Comparison of ENCODE assay signal across 1 cellular context in the genomic region with DNA sequence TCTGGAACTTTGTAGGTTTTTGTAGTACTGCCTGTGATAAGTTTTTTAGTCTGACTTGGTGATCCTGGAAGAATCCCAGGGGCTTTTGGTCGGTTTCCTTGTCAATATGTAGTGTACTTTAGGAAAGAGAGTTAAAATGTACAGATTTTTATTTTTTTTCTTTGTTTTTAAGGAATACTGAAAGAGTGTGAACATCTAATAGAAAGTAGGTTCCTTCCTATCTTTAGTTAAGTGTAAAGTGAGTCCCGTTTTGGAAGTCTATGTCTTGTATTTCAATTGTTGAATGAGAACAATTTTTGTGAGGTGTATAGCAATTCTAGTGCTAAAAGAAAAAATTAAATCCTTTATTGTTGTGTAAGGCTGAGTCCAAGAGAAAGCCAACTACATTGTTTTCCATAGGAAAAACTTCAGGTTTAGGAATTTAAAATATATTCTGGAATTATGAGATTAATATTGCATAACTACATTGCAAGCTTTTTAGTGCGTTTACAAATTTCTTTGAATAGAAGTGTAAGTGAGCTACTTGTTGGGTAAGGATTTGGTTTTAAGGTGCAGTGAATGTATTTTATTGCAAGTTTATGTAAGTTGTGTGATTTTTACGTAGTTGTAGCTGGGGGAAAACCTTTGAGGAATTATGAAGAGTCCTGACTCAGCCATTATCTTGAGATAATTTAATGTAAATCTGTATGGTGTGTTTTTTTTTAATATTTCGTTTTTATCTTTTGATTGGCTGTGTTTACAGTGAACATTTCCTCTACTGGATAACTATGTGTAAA.
TF ChIP-seq lines count a peak whose summit lies in the region.

No MANE protein-coding gene starts in this region.

TF ChIP-seq in K562, 482 proteins besides CTCF, POLR2A, EP300 and RAD21 (continued from another document):
- TF ChIP-seq, protein P1, sequence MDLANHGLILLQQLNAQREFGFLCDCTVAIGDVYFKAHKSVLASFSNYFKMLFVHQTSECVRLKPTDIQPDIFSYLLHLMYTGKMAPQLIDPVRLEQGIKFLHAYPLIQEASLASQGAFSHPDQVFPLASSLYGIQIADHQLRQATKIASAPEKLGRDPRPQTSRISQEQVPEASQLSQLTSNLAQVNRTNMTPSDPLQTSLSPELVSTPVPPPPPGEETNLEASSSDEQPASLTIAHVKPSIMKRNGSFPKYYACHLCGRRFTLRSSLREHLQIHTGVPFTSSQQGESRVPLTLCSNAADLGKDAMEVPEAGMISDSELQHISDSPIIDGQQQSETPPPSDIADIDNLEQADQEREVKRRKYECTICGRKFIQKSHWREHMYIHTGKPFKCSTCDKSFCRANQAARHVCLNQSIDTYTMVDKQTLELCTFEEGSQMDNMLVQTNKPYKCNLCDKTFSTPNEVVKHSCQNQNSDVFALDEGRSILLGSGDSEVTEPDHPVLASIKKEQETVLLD (IDR thresholded peaks at IDR 0.05), result peak; percentile 20; the same call in 1 of the 2 replicates
- TF ChIP-seq HEY1 (CRISPR knock-in tag; IDR thresholded peaks at IDR 0.05; ENCODE audit: borderline replicate concordance) (no peak; the same call in 1 of the 2 replicates), NR2C1 (IDR thresholded peaks at IDR 0.05) (no peak), NR2C1 (tag; IDR thresholded peaks at IDR 0.05) (no peak), ARID2 (IDR thresholded peaks at IDR 0.05) (no peak), MEIS2 (IDR thresholded peaks at IDR 0.05; ENCODE audit: partially characterized antibody) (peak; percentile 69)
- TF ChIP-seq, protein P2, sequence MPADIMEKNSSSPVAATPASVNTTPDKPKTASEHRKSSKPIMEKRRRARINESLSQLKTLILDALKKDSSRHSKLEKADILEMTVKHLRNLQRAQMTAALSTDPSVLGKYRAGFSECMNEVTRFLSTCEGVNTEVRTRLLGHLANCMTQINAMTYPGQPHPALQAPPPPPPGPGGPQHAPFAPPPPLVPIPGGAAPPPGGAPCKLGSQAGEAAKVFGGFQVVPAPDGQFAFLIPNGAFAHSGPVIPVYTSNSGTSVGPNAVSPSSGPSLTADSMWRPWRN (IDR thresholded peaks at IDR 0.05; ENCODE audit: low read depth), result no peak; the same call in 1 of the 2 replicates
- TF ChIP-seq, protein P3, sequence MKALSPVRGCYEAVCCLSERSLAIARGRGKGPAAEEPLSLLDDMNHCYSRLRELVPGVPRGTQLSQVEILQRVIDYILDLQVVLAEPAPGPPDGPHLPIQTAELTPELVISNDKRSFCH (CRISPR knock-in tag; IDR thresholded peaks at IDR 0.05), result no peak
- TF ChIP-seq, protein P3 (tag; IDR thresholded peaks at IDR 0.05), result no peak
